ENCODE assay signal across 25 cellular contexts in genomic region chr2:153487993-153488562, GRCh38. TPM values are rescaled to one million over a fixed set of nuclear protein-coding genes. Genes with fewer than 3 reads are reported as not detected.
DNase-seq lines count a peak whose midpoint lies in the region; ATAC-seq and TF ChIP-seq lines count a peak whose summit lies in the region.
"Had no signal": no experiment of that assay in that cellular context is flagged by ENCODE, and none has a peak within 500 bp of the region (broad histone marks: within the 10 kb centered on the region; RNA-seq: fewer than 3 reads in every experiment).

No MANE protein-coding gene starts in this region.

- no peak overlapping the region for H3K27ac Mint-ChIP-seq in H9
- H3K27ac Mint-ChIP-seq: activated naive CD4-positive, alpha-beta T cell treated with anti-CD3 and anti-CD28 coated beads, Interleukin-2, amount 50 U/mL, for 72 hours; activated T-helper 17 cell treated with anti-CD3 and anti-CD28 coated beads, Interleukin-2, amount 50 U/mL, for 72 hours; naive B cell; stimulated activated naive CD8-positive, alpha-beta T cell treated with anti-CD3 and anti-CD28 coated beads, Interleukin-15, Interleukin-2, amounts not matched to agents 100 ng/mL and 50 ng/mL, for 24 hours had no signal

- H3K9me3 ChIP-seq in H9 (ENCODE audit: control insufficient read depth, low read depth, low read length), result no peaks in the 10 kb centered on the region
- no peaks in the 10 kb centered on the region for H3K9me3 ChIP-seq in neuron (ENCODE audit: low read length)
- no peaks in the 10 kb centered on the region for H3K9me3 ChIP-seq in spleen
- H3K9me3 ChIP-seq: right atrium auricular region, tibial artery had no signal

- H3K18ac ChIP-seq in H9 (ENCODE audit: insufficient read length, low read depth, low read length), result no peak overlapping the region

- no peak overlapping the region for H2BK20ac ChIP-seq in H9 (ENCODE audit: low read depth, low read length, poor library complexity, severe bottlenecking)

- DNase-seq in H9, result no peak
- DNase-seq in GM13977 (ENCODE audit: low spot score), result no peak
- no peak for DNase-seq in brain microvascular endothelial cell
- no peak for DNase-seq in spleen
- DNase-seq: activated CD8-positive, alpha-beta memory T cell treated with anti-CD3 and anti-CD28 coated beads, Interleukin-2, amount 50 U/mL, for 4 hours; IMR-90; left colon; naive B cell; NCI-H1105 treated with DMSO at 0.1 percent for 48 hours; NCI-H2029 treated with DMSO at 0.1 percent for 48 hours; PC-9; Right ventricle myocardium superior; stimulated activated CD4-positive, alpha-beta T cell treated with anti-CD3 and anti-CD28 coated beads, Interleukin-12 subunit alpha, Interleukin-12 subunit beta, amount 100 ng/mL, for 4 hours; tibial artery had no signal

- H3K14ac ChIP-seq in H9 (ENCODE audit: insufficient read depth, low read length), result no peak overlapping the region

- no peaks in the 10 kb centered on the region for H3K36me3 ChIP-seq in neuron (ENCODE audit: insufficient read depth, low read length)
- H3K36me3 ChIP-seq in brain microvascular endothelial cell (replicated peaks), result no peaks in the 10 kb centered on the region
- no peaks in the 10 kb centered on the region for H3K36me3 ChIP-seq in spleen
- H3K36me3 ChIP-seq: right atrium auricular region, tibial artery had no signal

- H2BK120ac ChIP-seq in H9 (ENCODE audit: low read depth, low read length, poor library complexity, severe bottlenecking), result no peak overlapping the region

- no peak overlapping the region; a peak in 1 of 5 replicates for H3K4me3 Mint-ChIP-seq in H9
- H3K4me3 Mint-ChIP-seq: activated T-helper 17 cell treated with anti-CD3 and anti-CD28 coated beads, Interleukin-2, amount 50 U/mL, for 72 hours; naive B cell; stimulated activated naive CD8-positive, alpha-beta T cell treated with anti-CD3 and anti-CD28 coated beads, Interleukin-15, Interleukin-2, amounts not matched to agents 100 ng/mL and 50 ng/mL, for 24 hours had no signal

- H3K4me2 ChIP-seq in H9 (ENCODE audit: insufficient read depth, insufficient read length, low read length), result peak overlapping the region; percentile 38
- H3K4me2 ChIP-seq: PC-9 had no signal

- WGBS in H9 (ENCODE audit: extremely low coverage, insufficient read length, low lambda C conversion rate), result no CpG with 5 or more reads among the region's 4 CpGs
- WGBS in spleen, 5 donors, result 69 to 80% (median 74%) methylated on average over 4 of the region's 4 CpGs

- no peak overlapping the region for H4K5ac ChIP-seq in H9 (ENCODE audit: insufficient read length, low read depth, low read length)

- TF ChIP-seq CTCF in H9 (conservative IDR thresholded peaks at IDR 0.05) (no peak), GM13977 (IDR thresholded peaks at IDR 0.05; ENCODE audit: extremely low read depth, insufficient read depth, missing control alignments) (no peak), brain microvascular endothelial cell (IDR thresholded peaks at IDR 0.05; ENCODE audit: low read depth, low read length, missing control alignments) (no peak), spleen (IDR thresholded peaks at IDR 0.05 in 8 of 11, conservative IDR thresholded peaks at IDR 0.05 in 3 of 11) (no peak)

- no peak overlapping the region for H3K9ac ChIP-seq in H9 (ENCODE audit: extremely low read depth, insufficient read length, low read length)

- no peaks in the 10 kb centered on the region for H3K23me2 ChIP-seq in H9 (ENCODE audit: insufficient read length, low read depth, low read length, poor library complexity, severe bottlenecking)

- H3K4me1 Mint-ChIP-seq in H9, result peaks cover 24 to 36% of the 10 kb centered on the region in 2 experiments
- H3K4me1 Mint-ChIP-seq: activated T-helper 17 cell treated with anti-CD3 and anti-CD28 coated beads, Interleukin-2, amount 50 U/mL, for 72 hours; naive B cell had no signal

- H2AFZ ChIP-seq in H9 (ENCODE audit: low read length) (no peak overlapping the region), neuron (ENCODE audit: low read depth, low read length) (peak overlapping the region; percentile 0)
- H2AFZ ChIP-seq: PC-9 had no signal

- no peak overlapping the region for H3K4ac ChIP-seq in H9 (ENCODE audit: low read depth, low read length)

- no peak overlapping the region for H3K23ac ChIP-seq in H9 (ENCODE audit: insufficient read length, low read depth, low read length)

- no peak for TF ChIP-seq POLR2A in spleen (IDR thresholded peaks at IDR 0.05)

- no peak overlapping the region for H2BK5ac ChIP-seq in H9 (ENCODE audit: insufficient read length, low read length)

- no peaks in the 10 kb centered on the region for H3K36me3 Mint-ChIP-seq in H9 (ENCODE audit: insufficient read depth in 1 of 3, low read depth in 3 of 3)
- H3K36me3 Mint-ChIP-seq: activated naive CD4-positive, alpha-beta T cell treated with anti-CD3 and anti-CD28 coated beads, Interleukin-2, amount 50 U/mL, for 72 hours; naive B cell had no signal

- H2AK5ac ChIP-seq in H9 (ENCODE audit: insufficient read length, low read length), result no peak overlapping the region

- H3K4me3 ChIP-seq in neuron (ENCODE audit: low read length) (peak overlapping the region; percentile 22), brain microvascular endothelial cell (ENCODE audit: low read depth, low read length) (no peak overlapping the region), spleen (no peak overlapping the region)
- H3K4me3 ChIP-seq: PC-9, right atrium auricular region, tibial artery had no signal

- H2BK12ac ChIP-seq in H9 (ENCODE audit: insufficient read length, low read depth, low read length), result no peak overlapping the region

- ATAC-seq in GM18511 (IDR thresholded peaks at IDR 0.05; ENCODE audit: unreplicated experiment) (peak; percentile 56), GM19328 (IDR thresholded peaks at IDR 0.05; ENCODE audit: unreplicated experiment) (no peak)
- ATAC-seq: activated naive CD4-positive, alpha-beta T cell treated with anti-CD3 and anti-CD28 coated beads, Interleukin-2, amount 50 U/mL, for 72 hours; activated T-helper 17 cell treated with anti-CD3 and anti-CD28 coated beads, Interleukin-2, amount 50 U/mL, for 72 hours; left colon had no signal

- H3T11ph ChIP-seq in H9 (ENCODE audit: low read length), result no peak overlapping the region

- H3K56ac ChIP-seq in H9 (ENCODE audit: insufficient read length, low read depth, low read length), result no peak overlapping the region

- no peaks in the 10 kb centered on the region for H3K9me3 Mint-ChIP-seq in H9
- H3K9me3 Mint-ChIP-seq: activated naive CD4-positive, alpha-beta T cell treated with anti-CD3 and anti-CD28 coated beads, Interleukin-2, amount 50 U/mL, for 72 hours; activated T-helper 17 cell treated with anti-CD3 and anti-CD28 coated beads, Interleukin-2, amount 50 U/mL, for 72 hours; naive B cell; stimulated activated naive CD8-positive, alpha-beta T cell treated with anti-CD3 and anti-CD28 coated beads, Interleukin-15, Interleukin-2, amounts not matched to agents 100 ng/mL and 50 ng/mL, for 24 hours had no signal

- H3K79me2 ChIP-seq in H9 (ENCODE audit: insufficient read depth, low read length), result no peaks in the 10 kb centered on the region

- H3K27ac ChIP-seq in H9 (ENCODE audit: insufficient read length, low read depth, low read length) (no peak overlapping the region), angular gyrus (ENCODE audit: low read depth, low read length) (peak overlapping the region; percentile 59), brain microvascular endothelial cell (no peak overlapping the region), spleen (no peak overlapping the region)
- H3K27ac ChIP-seq: C4-2B, HL-60, PC-9, right atrium auricular region, tibial artery had no signal

- H4K8ac ChIP-seq in H9 (replicated peaks; ENCODE audit: insufficient read length, low read depth, low read length), result no peak overlapping the region

- peaks cover 11% of the 10 kb centered on the region for H3K4me1 ChIP-seq in H9 (ENCODE audit: insufficient read depth, low read length)
- H3K4me1 ChIP-seq in neuron (ENCODE audit: insufficient read depth, low read length), result peaks cover 23% of the 10 kb centered on the region
- H3K4me1 ChIP-seq in spleen, result no peaks in the 10 kb centered on the region
- H3K4me1 ChIP-seq: right atrium auricular region, tibial artery had no signal

- H3K79me1 ChIP-seq in H9 (ENCODE audit: insufficient read depth, low read depth, low read length, poor library complexity, severe bottlenecking), result no peaks in the 10 kb centered on the region

- intact Hi-C loops in spleen (cut with DNase I; ENCODE audit: low total_unique reads), result no loop called here

- H4K91ac ChIP-seq in H9 (ENCODE audit: insufficient read length, low read depth, low read length), result no peak overlapping the region

- in situ Hi-C loops in GM13977 (cut with MboI; ENCODE audit: low pct_unique_long_range_greater_than_20kb, low sequenced_read_pairs, unreplicated experiment), result no loop called here
- in situ Hi-C loops in brain microvascular endothelial cell (cut with HindIII; ENCODE audit: low pct_ligation_motif_present, low sequenced_read_pairs), result no loop called here

- H2BK15ac ChIP-seq in H9 (ENCODE audit: low read depth, low read length), result no peak overlapping the region

- H3K27me3 ChIP-seq in H9 (ENCODE audit: insufficient read depth, low read length) (peaks cover 3% of the 10 kb centered on the region; the same call in 1 of the 2 replicates), neuron (ENCODE audit: insufficient read depth, low read length) (no peaks in the 10 kb centered on the region), brain microvascular endothelial cell (replicated peaks) (no peaks in the 10 kb centered on the region), spleen (replicated peaks in 1 of 7) (peaks cover 0 to 21% (median 0%) of the 10 kb centered on the region in 7 donors)
- H3K27me3 ChIP-seq: right atrium auricular region had no signal

- H3K27me3 Mint-ChIP-seq in H9 (ENCODE audit: low read depth), result peaks cover 6% of the 10 kb centered on the region

- H4K20me1 ChIP-seq in H9 (ENCODE audit: control insufficient read depth, insufficient read depth, insufficient read length), result no peaks in the 10 kb centered on the region

RNA-seq across cellular contexts. Expression of gene RPRM, which starts 9.5 kb away (rescaled TPM):
- total RNA-seq in H9 (2021), result 38.4 and 41.3 TPM in 2 replicates
- total RNA-seq in spleen, result 1 to 10 TPM in 5 of 7 donors, under 1 TPM in 2; 0.67 to 2.2 (median 1.5) TPM
- polyA plus RNA-seq in spleen, result 1 to 10 TPM in 1 of 3 donors, under 1 TPM in 2; 0.56 to 1.4 (median 0.59) TPM
- total RNA-seq: activated naive CD4-positive, alpha-beta T cell treated with anti-CD3 and anti-CD28 coated beads, Interleukin-2, amount 50 U/mL, for 72 hours; activated T-helper 17 cell treated with anti-CD3 and anti-CD28 coated beads, Interleukin-2, amount 50 U/mL, for 72 hours; epithelial cell of proximal tubule; IMR-90; Right ventricle myocardium superior had no signal
- polyA plus RNA-seq: IMR-90 had no signal

Comparison
In these comparisons a context has a peak if more than half of its experiments do, and no peak if none do; other contexts are left out.
1. RNA of gene RPRM, which starts 9.5 kb away (total RNA-seq): 38.4 to 41.3 TPM in H9; 0.67 to 2.2 TPM in spleen; every median in the first group is over 10 times any median in the second.